ENCODE assay signal across 20 cellular contexts in genomic region chr1:93532780-93533378, GRCh38.
DNase-seq lines count a peak whose midpoint lies in the region; ATAC-seq, FAIRE-seq and TF ChIP-seq lines count a peak whose summit lies in the region.
"Had no signal": no experiment of that assay in that cellular context is flagged by ENCODE, and none has a peak within 500 bp of the region (broad histone marks: within the 10 kb centered on the region; RNA-seq: fewer than 3 reads in every experiment).

No MANE protein-coding gene starts in this region.

- no peaks in the 10 kb centered on the region for H3K79me2 ChIP-seq in K562 (ENCODE audit: control insufficient read depth, insufficient read depth, low read length)

- in situ Hi-C loops in K562 (cut with MboI) = no loop called here

- peaks cover 0 to 5% of the 10 kb centered on the region in 2 experiments for H3K36me3 ChIP-seq in HEK293 (ENCODE audit: control insufficient read depth in 2 of 2, insufficient read depth in 1 of 2, low read length in 2 of 2)
- no peaks in the 10 kb centered on the region for H3K36me3 ChIP-seq in K562 (ENCODE audit: control insufficient read depth, insufficient read depth, low read length)
- H3K36me3 ChIP-seq: HAP-1 had no signal

- TF ChIP-seq CTCF in A549 (IDR thresholded peaks at IDR 0.05) = no peak
- TF ChIP-seq CTCF in HEK293 (tag by site-specific recombination; IDR thresholded peaks at IDR 0.05) = no peak
- no peak for TF ChIP-seq CTCF in K562 (IDR thresholded peaks at IDR 0.05 in 2 of 3, conservative IDR thresholded peaks at IDR 0.05 in 1 of 3; ENCODE audit: insufficient read depth in 2 of 3, low read depth in 1 of 3, low read length in 3 of 3)

- no peak for TF ChIP-seq RAD21 in A549 (conservative IDR thresholded peaks at IDR 0.05 in 1 of 2, IDR thresholded peaks at IDR 0.05 in 1 of 2)
- no peak for TF ChIP-seq RAD21 in K562 (CRISPR knock-in tag; conservative IDR thresholded peaks at IDR 0.05 in 1 of 2, IDR thresholded peaks at IDR 0.05 in 1 of 2)

- no peak overlapping the region for H2AFZ ChIP-seq in K562 (ENCODE audit: low read depth, low read length)

- no peak overlapping the region for H3K4me3 ChIP-seq in A549
- no peak overlapping the region for H3K4me3 ChIP-seq in HEK293 (ENCODE audit: low read depth, low read length)
- H3K4me3 ChIP-seq in K562 = no peak overlapping the region
- H3K4me3 ChIP-seq: HAP-1 had no signal

- POLR2A ChIA-PET in A549 (lab: Yijun Ruan, JAX) (no interaction called here), HEK293 (lab: Yijun Ruan, JAX) (no interaction called here), K562 (lab: Yijun Ruan, JAX) (no interaction called here)

- intact Hi-C loops in K562 (cut with micrococcal nuclease) = no loop called here

- FAIRE-seq in A549 (lab: Jason Lieb, UNC) = no peak
- no peak for FAIRE-seq in K562 (lab: Jason Lieb, UNC)
- FAIRE-seq in islet of Langerhans (lab: Jason Lieb, UNC) = peak; percentile 43
- FAIRE-seq: GM12891, GM18507, H54 had no signal

- H3K4me1 Mint-ChIP-seq in activated naive CD8-positive, alpha-beta T cell treated with anti-CD3 and anti-CD28 coated beads, Interleukin-2, amount 50 U/mL, for 24 hours = peaks cover under 1% of the 10 kb centered on the region
- H3K4me1 Mint-ChIP-seq: CD4-positive, alpha-beta memory T cell had no signal

- no peak overlapping the region for H3K9ac ChIP-seq in K562 (ENCODE audit: insufficient read depth in 1 of 2, low read depth in 2 of 2, low read length in 2 of 2)

- peaks cover 7% of the 10 kb centered on the region for H3K27me3 Mint-ChIP-seq in activated naive CD8-positive, alpha-beta T cell treated with anti-CD3 and anti-CD28 coated beads, Interleukin-2, amount 50 U/mL, for 24 hours

- ATAC-seq in A549 (no peak), K562 (no peak)
- no peak for ATAC-seq in activated naive CD8-positive, alpha-beta T cell treated with anti-CD3 and anti-CD28 coated beads, Interleukin-2, amount 50 U/mL, for 24 hours

- no peaks in the 10 kb centered on the region for H3K36me3 Mint-ChIP-seq in activated naive CD8-positive, alpha-beta T cell treated with anti-CD3 and anti-CD28 coated beads, Interleukin-2, amount 50 U/mL, for 24 hours (ENCODE audit: low read depth)

- H4K20me1 ChIP-seq in K562 (replicated peaks; ENCODE audit: control insufficient read depth, insufficient read depth, low read length) = no peaks in the 10 kb centered on the region

- H3K4me3 Mint-ChIP-seq in activated naive CD8-positive, alpha-beta T cell treated with anti-CD3 and anti-CD28 coated beads, Interleukin-2, amount 50 U/mL, for 24 hours = no peak overlapping the region
- H3K4me3 Mint-ChIP-seq: CD4-positive, alpha-beta memory T cell had no signal

- no peak overlapping the region for H3K27ac Mint-ChIP-seq in activated naive CD8-positive, alpha-beta T cell treated with anti-CD3 and anti-CD28 coated beads, Interleukin-2, amount 50 U/mL, for 24 hours
- H3K27ac Mint-ChIP-seq: CD4-positive, alpha-beta memory T cell had no signal

- H3K4me1 ChIP-seq in A549 (peaks cover 6% of the 10 kb centered on the region; the same call in 1 of the 3 replicates), HEK293 (ENCODE audit: control insufficient read depth, insufficient read depth, low read length) (peaks cover 2% of the 10 kb centered on the region; the same call in 1 of the 2 replicates), K562 (replicated peaks in 1 of 2; ENCODE audit: control insufficient read depth in 2 of 2, insufficient read depth in 2 of 2, low read length in 2 of 2) (no peaks in the 10 kb centered on the region)
- H3K4me1 ChIP-seq: HAP-1 had no signal

- WGBS in A549 (ENCODE audit: missing lambda C conversion rate) = 96% methylated on average over 3 of the region's 3 CpGs
- WGBS in K562 (ENCODE audit: insufficient coverage, low coverage, missing lambda C conversion rate) = 73% methylated on average over 3 of the region's 3 CpGs

- TF ChIP-seq EP300 in A549 (IDR thresholded peaks at IDR 0.05) (no peak), K562 (IDR thresholded peaks at IDR 0.05; ENCODE audit: low read length) (no peak)

- H3K27me3 ChIP-seq in K562 (ENCODE audit: control insufficient read depth in 2 of 2, insufficient read depth in 2 of 2, low read length in 2 of 2) = no peaks in the 10 kb centered on the region

- TF ChIP-seq POLR2A in A549 (IDR thresholded peaks at IDR 0.05; ENCODE audit: low read length) (no peak), K562 (conservative IDR thresholded peaks at IDR 0.05) (no peak)

- H3K9me3 Mint-ChIP-seq in activated naive CD8-positive, alpha-beta T cell treated with anti-CD3 and anti-CD28 coated beads, Interleukin-2, amount 50 U/mL, for 24 hours = no peaks in the 10 kb centered on the region

- no peak overlapping the region for H3K4me2 ChIP-seq in A549
- no peak overlapping the region for H3K4me2 ChIP-seq in K562 (ENCODE audit: insufficient read depth, low read length)

- DNase-seq in A549 (ENCODE audit: low read depth in 1 of 2, low spot score in 1 of 2) = no peak
- DNase-seq in K562 (ENCODE audit: extremely low read depth in 1 of 4, low spot score in 3 of 4) = no peak
- no peak for DNase-seq in NCI-H510A (lab: John Stamatoyannopoulos, UW)
- DNase-seq in NCI-H1436 treated with DMSO at 0.1 percent for 48 hours (lab: John Stamatoyannopoulos, UW) = no peak
- no peak for DNase-seq in activated naive CD8-positive, alpha-beta T cell treated with anti-CD3 and anti-CD28 coated beads, Interleukin-2, amount 50 U/mL, for 24 hours
- DNase-seq: 8988T; C1 segment of cervical spinal cord; Calu3; CD4-positive, alpha-beta memory T cell; COR-L47; DMS53; DMS79 treated with DMSO at 0.1 percent for 48 hours; GF-D8; GOT3 had no signal

- no peaks in the 10 kb centered on the region for H3K9me1 ChIP-seq in K562 (ENCODE audit: control insufficient read depth, insufficient read depth, low read length)

- H3K27ac ChIP-seq in A549 (no peak overlapping the region), HEK293 (ENCODE audit: extremely low read depth, low read depth, low read length) (no peak overlapping the region), K562 (ENCODE audit: extremely low read depth, low read depth, low read length) (no peak overlapping the region)

- CTCF ChIA-PET in A549 (lab: Yijun Ruan, JAX) = interaction anchor here (0.6 to 1.4 kb wide), 2 partner anchors 20 to 97 kb away, joined by 3 read pairs; no protein-coding TSS in a partner anchor
- CTCF ChIA-PET in HEK293 (lab: Yijun Ruan, JAX) = no interaction called here
- CTCF ChIA-PET in K562 (lab: Yijun Ruan, JAX; ENCODE audit: low intra/inter-chr PET ratio) = no interaction called here

- no TSS peak for BruUV-seq in K562 (replicated peaks; lab: Mats Ljungman, UMichigan)

- H3K9me3 ChIP-seq in A549 (no peaks in the 10 kb centered on the region), HEK293 (ENCODE audit: control insufficient read depth, insufficient read depth, low read depth, low read length) (no peaks in the 10 kb centered on the region), K562 (replicated peaks; ENCODE audit: control insufficient read depth, insufficient read depth, low read depth, low read length) (no peaks in the 10 kb centered on the region)
- H3K9me3 ChIP-seq: HAP-1 had no signal

TF ChIP-seq in A549, 52 proteins besides CTCF, POLR2A, EP300 and RAD21:
- no peak for TF ChIP-seq E2F6 (IDR thresholded peaks at IDR 0.05; ENCODE audit: borderline replicate concordance, low read depth)
- peak; percentile 28 for TF ChIP-seq MAFK (IDR thresholded peaks at IDR 0.05; ENCODE audit: partially characterized antibody)

TF ChIP-seq in HEK293, 187 proteins besides CTCF, POLR2A, EP300 and RAD21 (continues in another document):
- TF ChIP-seq ZNF747 (tag by site-specific recombination; IDR thresholded peaks at IDR 0.05) (no peak), ZNF10 (tag by site-specific recombination; IDR thresholded peaks at IDR 0.05) (no peak)
- TF ChIP-seq, protein P1, sequence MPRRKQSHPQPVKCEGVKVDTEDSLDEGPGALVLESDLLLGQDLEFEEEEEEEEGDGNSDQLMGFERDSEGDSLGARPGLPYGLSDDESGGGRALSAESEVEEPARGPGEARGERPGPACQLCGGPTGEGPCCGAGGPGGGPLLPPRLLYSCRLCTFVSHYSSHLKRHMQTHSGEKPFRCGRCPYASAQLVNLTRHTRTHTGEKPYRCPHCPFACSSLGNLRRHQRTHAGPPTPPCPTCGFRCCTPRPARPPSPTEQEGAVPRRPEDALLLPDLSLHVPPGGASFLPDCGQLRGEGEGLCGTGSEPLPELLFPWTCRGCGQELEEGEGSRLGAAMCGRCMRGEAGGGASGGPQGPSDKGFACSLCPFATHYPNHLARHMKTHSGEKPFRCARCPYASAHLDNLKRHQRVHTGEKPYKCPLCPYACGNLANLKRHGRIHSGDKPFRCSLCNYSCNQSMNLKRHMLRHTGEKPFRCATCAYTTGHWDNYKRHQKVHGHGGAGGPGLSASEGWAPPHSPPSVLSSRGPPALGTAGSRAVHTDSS (tag by site-specific recombination; IDR thresholded peaks at IDR 0.05) = no peak

TF ChIP-seq in K562, 482 proteins besides CTCF, POLR2A, EP300 and RAD21 (continues in another document):
- no peak for TF ChIP-seq CHD4 (IDR thresholded peaks at IDR 0.05; ENCODE audit: insufficient read depth, insufficient replicate concordance, low read depth, low read length, poor library complexity, severe bottlenecking)
- TF ChIP-seq ILK (tag; IDR thresholded peaks at IDR 0.05; ENCODE audit: borderline replicate concordance, low read depth) = no peak
- TF ChIP-seq ZNF316 (IDR thresholded peaks at IDR 0.05) = peak; percentile 49; the same call in 1 of the 2 replicates
- TF ChIP-seq, protein P2, sequence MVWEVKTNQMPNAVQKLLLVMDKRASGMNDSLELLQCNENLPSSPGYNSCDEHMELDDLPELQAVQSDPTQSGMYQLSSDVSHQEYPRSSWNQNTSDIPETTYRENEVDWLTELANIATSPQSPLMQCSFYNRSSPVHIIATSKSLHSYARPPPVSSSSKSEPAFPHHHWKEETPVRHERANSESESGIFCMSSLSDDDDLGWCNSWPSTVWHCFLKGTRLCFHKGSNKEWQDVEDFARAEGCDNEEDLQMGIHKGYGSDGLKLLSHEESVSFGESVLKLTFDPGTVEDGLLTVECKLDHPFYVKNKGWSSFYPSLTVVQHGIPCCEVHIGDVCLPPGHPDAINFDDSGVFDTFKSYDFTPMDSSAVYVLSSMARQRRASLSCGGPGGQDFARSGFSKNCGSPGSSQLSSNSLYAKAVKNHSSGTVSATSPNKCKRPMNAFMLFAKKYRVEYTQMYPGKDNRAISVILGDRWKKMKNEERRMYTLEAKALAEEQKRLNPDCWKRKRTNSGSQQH (CRISPR knock-in tag; IDR thresholded peaks at IDR 0.05) = no peak
- TF ChIP-seq NELFE (IDR thresholded peaks at IDR 0.05; ENCODE audit: insufficient read depth, insufficient read length) = no peak
- TF ChIP-seq XRCC5 (IDR thresholded peaks at IDR 0.05; ENCODE audit: low read depth, low read length) = no peak
